ENCODE assay signal across 9 cellular contexts in genomic region chr17:76514355-76514754, GRCh38. TPM values are rescaled to one million over a fixed set of nuclear protein-coding genes. Genes with fewer than 3 reads are reported as not detected.
"Had no signal": no experiment of that assay in that cellular context is flagged by ENCODE, and none has a peak within 500 bp of the region (broad histone marks: within the 10 kb centered on the region; RNA-seq: fewer than 3 reads in every experiment).

No MANE protein-coding gene starts in this region.

RNA-seq across cellular contexts. Expression of gene CYGB, which starts 23.2 kb away (rescaled TPM):
- total RNA-seq: activated T-cell treated with anti-CD3 and anti-CD28 coated beads, Interleukin-2, amount 50 U/mL, for 4 hours had no signal

RNA-seq across cellular contexts. Expression of gene PRCD, which starts 25.5 kb away (rescaled TPM):
- total RNA-seq: activated T-cell treated with anti-CD3 and anti-CD28 coated beads, Interleukin-2, amount 50 U/mL, for 4 hours had no signal

RNA-seq across cellular contexts. Expression of gene AANAT, which starts 47.0 kb away (rescaled TPM):
- total RNA-seq: activated T-cell treated with anti-CD3 and anti-CD28 coated beads, Interleukin-2, amount 50 U/mL, for 4 hours; dermis blood vessel endothelial cell; esophagus mucosa; lower lobe of right lung; omental fat pad; pulmonary artery endothelial cell; sciatic nerve; SJSA1; uterus had no signal
